Comparison of ENCODE assay signal across 8 cellular contexts in genomic region chr6:43506667-43507471, GRCh38. TPM values are rescaled to one million over a fixed set of nuclear protein-coding genes. Genes with fewer than 3 reads are reported as not detected.
A peak's percentile ranks its signal among the peaks of the same experiment; 100 is the strongest.
DNase-seq lines count a peak whose midpoint lies in the region; ATAC-seq lines count a peak whose summit lies in the region.

No MANE protein-coding gene starts in this region.

- H3K27ac Mint-ChIP-seq in activated CD4-positive, alpha-beta T cell treated with anti-CD3 and anti-CD28 coated beads for 36 hours, result no peak overlapping the region

- peaks cover 22% of the 10 kb centered on the region for H3K36me3 Mint-ChIP-seq in activated CD4-positive, alpha-beta T cell treated with anti-CD3 and anti-CD28 coated beads for 36 hours (ENCODE audit: low read depth)

- no peaks in the 10 kb centered on the region for H3K9me3 Mint-ChIP-seq in activated CD4-positive, alpha-beta T cell treated with anti-CD3 and anti-CD28 coated beads for 36 hours (ENCODE audit: low read depth)

- DNase-seq in GM04503 (ENCODE audit: low read depth), result peak; percentile 29
- peak; percentile 51 for DNase-seq in NCI-H510A (lab: John Stamatoyannopoulos, UW)
- DNase-seq in activated CD4-positive, alpha-beta T cell treated with anti-CD3 and anti-CD28 coated beads for 36 hours, result peak; percentile 89
- peak; percentile 86 for DNase-seq in cerebellum (ENCODE audit: low spot score)
- peak; percentile 92 for DNase-seq in left kidney (ENCODE audit: low read depth, low spot score)
- DNase-seq in stimulated activated CD4-positive, alpha-beta T cell treated with anti-CD3 and anti-CD28 coated beads, Interleukin-4, amount 100 ng/mL, for 24 hours, result peak; percentile 84

- peaks cover 12% of the 10 kb centered on the region for H3K27me3 Mint-ChIP-seq in activated CD4-positive, alpha-beta T cell treated with anti-CD3 and anti-CD28 coated beads for 36 hours

- intact Hi-C loops in activated CD4-positive, alpha-beta T cell treated with anti-CD3 and anti-CD28 coated beads for 36 hours (cut with DNase I, micrococcal nuclease), result loop anchor here (1.0 to 5.0 kb wide), 6 partner anchors 53 to 244 kb away; partner anchors contain the start of gene ZNF318 (in 1 of the 2)

- ATAC-seq in HG03175 (IDR thresholded peaks at IDR 0.05; ENCODE audit: unreplicated experiment), result peak; percentile 53
- ATAC-seq in activated CD4-positive, alpha-beta T cell treated with anti-CD3 and anti-CD28 coated beads for 36 hours, result peak; percentile 83
- no peak for ATAC-seq in HG03159 (IDR thresholded peaks at IDR 0.05; ENCODE audit: unreplicated experiment)

- POLR2A ChIA-PET in activated CD4-positive, alpha-beta T cell treated with anti-CD3 and anti-CD28 coated beads for 36 hours (lab: Charles Lee), result no interaction called here

- CTCF ChIA-PET in activated CD4-positive, alpha-beta T cell treated with anti-CD3 and anti-CD28 coated beads for 36 hours (lab: Charles Lee), result interaction anchor here (0.6 to 6.3 kb wide), 39 partner anchors 9 to 853 kb away, joined by 3 to 65 read pairs (median 4); partner anchors contain the start of genes CRIP3, DLK2, DNPH1 and POLR1C

- no peak overlapping the region for H3K4me3 Mint-ChIP-seq in activated CD4-positive, alpha-beta T cell treated with anti-CD3 and anti-CD28 coated beads for 36 hours

- peaks cover 7% of the 10 kb centered on the region for H3K4me1 Mint-ChIP-seq in activated CD4-positive, alpha-beta T cell treated with anti-CD3 and anti-CD28 coated beads for 36 hours

RNA-seq across cellular contexts. Expression of gene LRRC73, which starts 3.3 kb away (rescaled TPM):
- under 1 TPM; 0.18 to 0.19 TPM for total RNA-seq in activated CD4-positive, alpha-beta T cell treated with anti-CD3 and anti-CD28 coated beads for 36 hours
- 1.8 TPM for total RNA-seq in cerebellum

RNA-seq across cellular contexts. Expression of gene YIPF3, which starts 9.9 kb away (rescaled TPM):
- total RNA-seq in activated CD4-positive, alpha-beta T cell treated with anti-CD3 and anti-CD28 coated beads for 36 hours, result 10 to 100 TPM; 38.0 to 39.6 TPM
- total RNA-seq in cerebellum, result 46.5 TPM

RNA-seq across cellular contexts. Expression of gene POLR1C, which starts 10.0 kb away (rescaled TPM):
- 10 to 100 TPM; 43.4 to 52.9 TPM for total RNA-seq in activated CD4-positive, alpha-beta T cell treated with anti-CD3 and anti-CD28 coated beads for 36 hours
- total RNA-seq in cerebellum, result 20.9 TPM

RNA-seq across cellular contexts. Expression of gene TJAP1, which starts 29.5 kb away (rescaled TPM):
- total RNA-seq in activated CD4-positive, alpha-beta T cell treated with anti-CD3 and anti-CD28 coated beads for 36 hours, result 10 to 100 TPM; 35.6 to 37.2 TPM
- total RNA-seq in cerebellum, result 7.3 TPM

RNA-seq across cellular contexts. Expression of gene DLK2, which starts 51.5 kb away (rescaled TPM):
- 1 to 10 TPM; 1.9 to 2.0 TPM for total RNA-seq in activated CD4-positive, alpha-beta T cell treated with anti-CD3 and anti-CD28 coated beads for 36 hours
- 6.2 TPM for total RNA-seq in cerebellum

Comparison
In these comparisons a context has a peak if more than half of its experiments do, and no peak if none do; other contexts are left out.
1. DNase-seq: peak in every context shown above with its lines; median percentile 92 in left kidney; 89 in activated CD4-positive, alpha-beta T cell treated with anti-CD3 and anti-CD28 coated beads for 36 hours; 86 in cerebellum; 84 in stimulated activated CD4-positive, alpha-beta T cell treated with anti-CD3 and anti-CD28 coated beads, Interleukin-4, amount 100 ng/mL, for 24 hours; 51 in NCI-H510A; 29 in GM04503.